ENCODE assay signal across 1 cellular context in the genomic region with DNA sequence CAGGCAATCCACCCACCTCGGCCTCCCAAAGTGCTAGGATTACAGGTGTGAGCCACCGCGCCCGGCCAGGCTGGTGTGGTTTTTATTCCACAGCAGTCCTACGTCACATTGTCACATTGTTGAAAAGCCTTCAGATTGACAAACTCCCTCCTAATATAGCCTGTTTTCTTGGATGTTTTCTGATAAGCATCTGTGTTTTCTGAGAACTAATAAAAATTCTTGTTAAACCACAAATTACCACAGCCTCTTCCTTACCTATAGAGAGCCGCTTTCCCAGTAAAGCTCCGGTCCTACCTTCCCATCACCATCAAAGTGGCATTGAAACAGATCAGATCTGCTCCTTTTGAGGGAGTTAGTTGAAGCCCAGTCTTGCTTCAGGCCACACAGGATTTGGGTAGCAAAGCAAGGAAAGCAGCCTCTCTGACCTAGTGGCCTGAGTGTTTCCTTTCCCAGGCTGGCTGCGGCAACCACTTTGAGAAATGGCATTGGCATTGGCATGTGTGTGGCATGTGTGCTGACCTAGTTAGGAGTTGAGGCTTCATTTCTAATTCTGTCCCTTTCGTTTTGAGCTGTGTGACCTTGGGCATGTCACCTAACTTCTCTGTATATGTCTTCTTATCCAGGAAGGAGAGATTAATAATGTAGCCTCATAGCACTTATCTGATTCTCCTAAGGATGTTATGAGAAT.
TF ChIP-seq lines count a peak whose summit lies in the region.

No MANE protein-coding gene starts in this region.

TF ChIP-seq in endothelial cell of umbilical vein, 7 proteins besides CTCF, POLR2A, EP300 and RAD21:
- TF ChIP-seq JUN (IDR thresholded peaks at IDR 0.05; ENCODE audit: borderline replicate concordance, insufficient read depth, insufficient read length, low read depth): no peak
- TF ChIP-seq POLR2AphosphoS5 (IDR thresholded peaks at IDR 0.05; ENCODE audit: insufficient read depth, low read depth, low read length): no peak
- no peak for TF ChIP-seq GATA2 (IDR thresholded peaks at IDR 0.05; ENCODE audit: insufficient read depth, insufficient read length, low read depth, low read length)
- TF ChIP-seq, protein P1, sequence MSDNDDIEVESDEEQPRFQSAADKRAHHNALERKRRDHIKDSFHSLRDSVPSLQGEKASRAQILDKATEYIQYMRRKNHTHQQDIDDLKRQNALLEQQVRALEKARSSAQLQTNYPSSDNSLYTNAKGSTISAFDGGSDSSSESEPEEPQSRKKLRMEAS (IDR thresholded peaks at IDR 0.05; ENCODE audit: insufficient read depth, insufficient read length): no peak
- TF ChIP-seq FOS (IDR thresholded peaks at IDR 0.05; ENCODE audit: borderline replicate concordance, insufficient read depth, low read length): no peak
- TF ChIP-seq EZH2 (IDR thresholded peaks at IDR 0.05; ENCODE audit: borderline replicate concordance, low read depth, low read length, severe bottlenecking): no peak
- TF ChIP-seq MYC (IDR thresholded peaks at IDR 0.05; ENCODE audit: low read depth, low read length): no peak
